Comparison of ENCODE assay signal across 7 cellular contexts in genomic region chr7:66554842-66555430, GRCh38.
A peak's percentile ranks its signal among the peaks of the same experiment; 100 is the strongest.
DNase-seq lines count a peak whose midpoint lies in the region; ATAC-seq and TF ChIP-seq lines count a peak whose summit lies in the region.
"Not testable (repeated sequence)": the region's sequence is repeated elsewhere in the genome, so short reads cannot be mapped to it uniquely, and the experiment has no call there.

No MANE protein-coding gene starts in this region.

- not testable (repeated sequence) for TF ChIP-seq POLR2A in gastrocnemius medialis (IDR thresholded peaks at IDR 0.05)

- not testable (repeated sequence) for H3K4me1 Mint-ChIP-seq in T-helper 17 cell
- peaks cover 20% of the 10 kb centered on the region for H3K4me1 Mint-ChIP-seq in chondrocyte (ENCODE audit: low read depth)

- intact Hi-C loops in Right ventricle myocardium inferior (cut with DNase I) (loop anchor here (5.0 kb wide), 1 partner anchor 72 kb away; the partner anchor contains the start of gene KCTD7), gastrocnemius medialis (cut with DNase I; ENCODE audit: low total_unique reads) (loop anchor here (1.0 to 10.0 kb wide), 3 partner anchors 36 to 440 kb away; partner anchors contain the start of genes SBDS and TYW1)
- intact Hi-C loops in upper lobe of right lung (cut with DNase I) = not testable (repeated sequence)

- H3K4me3 ChIP-seq in mesenchymal stem cell (ENCODE audit: insufficient read depth in 1 of 2, low read depth in 1 of 2, low read length in 2 of 2); gastrocnemius medialis; upper lobe of right lung: not testable (repeated sequence)

- H3K9me3 Mint-ChIP-seq in chondrocyte (ENCODE audit: low read depth) = not testable (repeated sequence)

- H3K4me3 Mint-ChIP-seq in T-helper 17 cell; chondrocyte (ENCODE audit: unreplicated experiment): not testable (repeated sequence)

- H3K9ac ChIP-seq in mesenchymal stem cell (ENCODE audit: low read length) = peak overlapping the region; percentile 24

- H3K36me3 Mint-ChIP-seq in T-helper 17 cell (ENCODE audit: low read depth) = not testable (repeated sequence)
- peaks cover 22% of the 10 kb centered on the region for H3K36me3 Mint-ChIP-seq in chondrocyte (ENCODE audit: low read depth)

- peak overlapping the region; percentile 69 for H3K27ac Mint-ChIP-seq in T-helper 17 cell
- peak overlapping the region; percentile 27 for H3K27ac Mint-ChIP-seq in chondrocyte (ENCODE audit: unreplicated experiment)

- in situ Hi-C loops in gastrocnemius medialis (cut with MboI; ENCODE audit: low sequenced_read_pairs in 4 of 4) = not testable (repeated sequence)

- not testable (repeated sequence) for H2BK15ac ChIP-seq in mesenchymal stem cell (ENCODE audit: low read depth, poor library complexity, severe bottlenecking)

- not testable (repeated sequence) for H3K14ac ChIP-seq in mesenchymal stem cell (ENCODE audit: low read length in 2 of 2)

- peaks cover 45% of the 10 kb centered on the region for H3K79me1 ChIP-seq in mesenchymal stem cell (replicated peaks; ENCODE audit: low read length, poor library complexity, severe bottlenecking)

- H4K91ac ChIP-seq in mesenchymal stem cell (ENCODE audit: low read length) = not testable (repeated sequence)

- H3K23ac ChIP-seq in mesenchymal stem cell (ENCODE audit: low read length in 2 of 2) = not testable (repeated sequence)

- H2AFZ ChIP-seq in mesenchymal stem cell (ENCODE audit: low read depth, low read length) = not testable (repeated sequence)

- not testable (repeated sequence) for H3K18ac ChIP-seq in mesenchymal stem cell (ENCODE audit: low read depth in 1 of 2, low read length in 2 of 2)

- not testable (repeated sequence) for ATAC-seq in T-helper 17 cell, upper lobe of right lung
- ATAC-seq in Right ventricle myocardium inferior (peak; percentile 49), gastrocnemius medialis (peak; percentile 61 to 75)

- H2BK5ac ChIP-seq in mesenchymal stem cell (ENCODE audit: low read depth, low read length, poor library complexity, severe bottlenecking) = not testable (repeated sequence)

- not testable (repeated sequence) for H3K4ac ChIP-seq in mesenchymal stem cell (ENCODE audit: low read depth in 1 of 2, low read length in 2 of 2)

- not testable (repeated sequence) for H2BK120ac ChIP-seq in mesenchymal stem cell (ENCODE audit: low read depth, low read length)

- not testable (repeated sequence) for TF ChIP-seq CTCF in chondrocyte (IDR thresholded peaks at IDR 0.05); gastrocnemius medialis (IDR thresholded peaks at IDR 0.05 in 4 of 5, conservative IDR thresholded peaks at IDR 0.05 in 1 of 5); upper lobe of right lung (IDR thresholded peaks at IDR 0.05)

- H3K4me1 ChIP-seq in mesenchymal stem cell (ENCODE audit: control insufficient read depth, insufficient read depth, low read depth, low read length); gastrocnemius medialis; upper lobe of right lung: not testable (repeated sequence)

- H3K36me3 ChIP-seq in mesenchymal stem cell (ENCODE audit: control insufficient read depth in 1 of 2, insufficient read depth in 2 of 2, low read depth in 1 of 2, low read length in 2 of 2) (peaks cover 66 to 73% of the 10 kb centered on the region in 2 experiments), gastrocnemius medialis (peaks cover 0 to 50% of the 10 kb centered on the region in 2 donors), upper lobe of right lung (peaks cover 63% of the 10 kb centered on the region)

- not testable (repeated sequence) for H3K27ac ChIP-seq in mesenchymal stem cell (ENCODE audit: low read length, poor library complexity, severe bottlenecking); upper lobe of right lung
- peak overlapping the region in 3 of 4 donors; percentile 43 to 54 (median 52) for H3K27ac ChIP-seq in gastrocnemius medialis

- not testable (repeated sequence) for H3K27me3 ChIP-seq in mesenchymal stem cell (ENCODE audit: control insufficient read depth in 1 of 2, insufficient read depth in 1 of 2, low read length in 2 of 2); gastrocnemius medialis; upper lobe of right lung

- WGBS in mesenchymal stem cell = 100% methylated on average over 4 of the region's 8 CpGs

- H4K8ac ChIP-seq in mesenchymal stem cell (ENCODE audit: low read length) = not testable (repeated sequence)

- not testable (repeated sequence) for H3K27me3 Mint-ChIP-seq in T-helper 17 cell; chondrocyte (ENCODE audit: low read depth)

- not testable (repeated sequence) for H2BK12ac ChIP-seq in mesenchymal stem cell (ENCODE audit: low read length in 2 of 2)

- H2AK5ac ChIP-seq in mesenchymal stem cell (ENCODE audit: low read length, severe bottlenecking) = not testable (repeated sequence)

- not testable (repeated sequence) for H3K9me3 ChIP-seq in T-helper 17 cell (ENCODE audit: control insufficient read depth, low read length, poor library complexity, severe bottlenecking); mesenchymal stem cell (ENCODE audit: control insufficient read depth, low read length); gastrocnemius medialis; upper lobe of right lung

- DNase-seq in T-helper 17 cell; chondrocyte (ENCODE audit: low spot score); Right ventricle myocardium inferior (ENCODE audit: missing footprints); mesenchymal stem cell; gastrocnemius medialis: not testable (repeated sequence)
- DNase-seq in fibroblast of gingiva (ENCODE audit: low read depth) (peak; percentile 51), upper lobe of right lung (peak; percentile 42)

- not testable (repeated sequence) for H3K4me2 ChIP-seq in mesenchymal stem cell (ENCODE audit: low read length, poor library complexity, severe bottlenecking)
